8 cellular contexts compared by ENCODE assay signal in genomic region chr6:158605266-158605878, GRCh38. TPM values are rescaled to one million over a fixed set of nuclear protein-coding genes. Genes with fewer than 3 reads are reported as not detected.
DNase-seq lines count a peak whose midpoint lies in the region; ATAC-seq and TF ChIP-seq lines count a peak whose summit lies in the region.

No MANE protein-coding gene starts in this region.

- TF ChIP-seq CTCF in body of pancreas (IDR thresholded peaks at IDR 0.05): peak; percentile 11 to 72 (median 61)

- no peak overlapping the region for H3K4me3 ChIP-seq in body of pancreas

- no peaks in the 10 kb centered on the region for H3K9me3 ChIP-seq in body of pancreas

- H3K4me1 ChIP-seq in body of pancreas: peaks cover 17% of the 10 kb centered on the region

- DNase-seq in NCI-H1436 (lab: John Stamatoyannopoulos, UW) (peak; percentile 40), NCI-H1436 treated with DMSO at 0.1 percent for 48 hours (lab: John Stamatoyannopoulos, UW) (no peak), NCI-H146 (lab: John Stamatoyannopoulos, UW) (peak; percentile 72), T-helper 9 cell (peak; percentile 34), body of pancreas (peak; percentile 56 to 72 (median 67)), iPS DF 4.7 (ENCODE audit: extremely low read depth, low spot score) (peak; percentile 69), smooth muscle cell of the brain vasculature (ENCODE audit: low read depth, low spot score) (peak; percentile 46)

- intact Hi-C loops in body of pancreas (cut with DNase I): no loop called here

- H3K27me3 ChIP-seq in body of pancreas: no peaks in the 10 kb centered on the region

- no peak overlapping the region for H3K27ac ChIP-seq in body of pancreas

- peaks cover 0 to 20% of the 10 kb centered on the region in 2 donors for H3K36me3 ChIP-seq in body of pancreas (replicated peaks in 1 of 2; ENCODE audit: insufficient read depth in 1 of 2, low read depth in 2 of 2)

- peak; percentile 70 for ATAC-seq in body of pancreas
- ATAC-seq in HG02623 (IDR thresholded peaks at IDR 0.05; ENCODE audit: unreplicated experiment): no peak

- WGBS in body of pancreas, 2 donors: 46 to 64% methylated on average over 13 of the region's 13 CpGs

- no peak for TF ChIP-seq POLR2A in body of pancreas (IDR thresholded peaks at IDR 0.05)

RNA-seq across cellular contexts. Expression of gene DYNLT1, which starts 39.2 kb away (rescaled TPM):
- 10 to 100 TPM; 36.1 to 39.2 TPM for total RNA-seq in body of pancreas

RNA-seq across cellular contexts. Expression of gene SYTL3, which starts 44.5 kb away (rescaled TPM):
- total RNA-seq in body of pancreas: 1 to 10 TPM; 1.3 to 1.8 TPM

RNA-seq across cellular contexts. Expression of gene TMEM181, which starts 45.5 kb away (rescaled TPM):
- total RNA-seq in body of pancreas: 10 to 100 TPM; 19.8 to 34.2 TPM
